ENCODE assay signal across 36 cellular contexts in the genomic region with DNA sequence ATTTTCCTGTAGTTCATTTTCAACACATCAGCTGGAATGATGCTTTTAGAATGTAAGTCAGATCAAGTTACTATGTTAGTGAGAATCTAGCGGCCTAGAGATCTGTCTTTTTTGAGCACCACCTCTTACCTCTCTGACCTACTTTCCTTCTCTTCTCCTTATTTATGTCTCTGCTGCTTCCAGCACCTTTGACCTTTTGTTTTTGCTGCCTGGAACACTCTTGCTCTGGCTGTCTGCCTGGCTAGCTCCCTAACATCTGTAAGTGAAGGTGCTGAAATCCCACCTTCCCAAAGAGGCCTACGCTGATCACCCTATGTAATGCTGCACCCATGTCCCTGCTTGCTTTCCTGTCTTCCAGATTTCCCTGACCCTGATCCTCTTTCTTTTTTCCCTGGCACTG.
"Had no signal": no experiment of that assay in that cellular context is flagged by ENCODE, and none has a peak within 500 bp of the region (broad histone marks: within the 10 kb centered on the region; RNA-seq: fewer than 3 reads in every experiment).

No MANE protein-coding gene starts in this region.

- ATAC-seq: activated naive CD4-positive, alpha-beta T cell treated with anti-CD3 and anti-CD28 coated beads, Interleukin-2, amount 50 U/mL, for 72 hours; activated naive CD8-positive, alpha-beta T cell treated with anti-CD3 and anti-CD28 coated beads, Interleukin-2, amount 50 U/mL, for 24 hours; activated T-cell treated with anti-CD3 and anti-CD28 coated beads, Interleukin-2, amount 50 U/mL, for 4 hours; K562; PC-3 had no signal

- H3K27me3 ChIP-seq: brain microvascular endothelial cell, Peyer's patch had no signal

- H3K36me3 ChIP-seq: brain microvascular endothelial cell, Peyer's patch had no signal

- H3K27ac ChIP-seq: brain microvascular endothelial cell, Peyer's patch, VCaP had no signal

- DNase-seq: activated B cell treated with CpG ODN at 0.5 μM for 24 hours; activated CD4-positive, alpha-beta memory T cell treated with anti-CD3 and anti-CD28 coated beads for 36 hours; activated CD4-positive, alpha-beta T cell treated with anti-CD3 and anti-CD28 coated beads for 4 hours; activated CD4-positive, alpha-beta T cell treated with anti-CD3 and anti-CD28 coated beads, Interleukin-2, amount 50 U/mL, for 1 hour; activated CD4-positive, CD25-positive, alpha-beta regulatory T cell treated with anti-CD3 and anti-CD28 coated beads, Interleukin-2, amount 50 U/mL, for 72 hours; activated CD8-positive, alpha-beta memory T cell treated with anti-CD3 and anti-CD28 coated beads, Interleukin-2, amount 50 U/mL, for 4 hours; activated gamma-delta T cell treated with Interleukin-2 at 50 U/mL for 16 hours; activated naive CD4-positive, alpha-beta T cell treated with anti-CD3 and anti-CD28 coated beads for 36 hours; activated naive CD8-positive, alpha-beta T cell treated with anti-CD3 and anti-CD28 coated beads, Interleukin-2, amount 50 U/mL, for 24 hours; activated T-cell treated with anti-CD3 and anti-CD28 coated beads for 4 hours; activated T-cell treated with anti-CD3 and anti-CD28 coated beads, Interleukin-2, amount 50 U/mL, for 4 hours; amniotic stem cell; aorta; brain microvascular endothelial cell; central memory CD4-positive, alpha-beta T cell; NCI-H1092 treated with DMSO at 0.1 percent for 48 hours; NCI-H1417; NCI-H146; NCI-H187; NCI-H2029 treated with DMSO at 0.1 percent for 48 hours; NCI-H2107; NCI-H510A; NCI-H526; NCI-H748 treated with DMSO at 0.1 percent for 48 hours; NK-92 treated with Interleukin-12 subunit alpha and Interleukin-12 subunit beta, amount 100 ng/mL, for 24 hours; PC-3; Peyer's patch; RPMI8226; SHP77 treated with DMSO at 0.1 percent for 48 hours; SW 1271; T-helper 1 cell; T-helper 2 cell; T-helper 9 cell had no signal

- H3K4me3 ChIP-seq: K562, Peyer's patch had no signal

- H3K9me3 ChIP-seq: Peyer's patch had no signal

- H3K4me1 ChIP-seq: Peyer's patch had no signal
